In the genomic region with DNA sequence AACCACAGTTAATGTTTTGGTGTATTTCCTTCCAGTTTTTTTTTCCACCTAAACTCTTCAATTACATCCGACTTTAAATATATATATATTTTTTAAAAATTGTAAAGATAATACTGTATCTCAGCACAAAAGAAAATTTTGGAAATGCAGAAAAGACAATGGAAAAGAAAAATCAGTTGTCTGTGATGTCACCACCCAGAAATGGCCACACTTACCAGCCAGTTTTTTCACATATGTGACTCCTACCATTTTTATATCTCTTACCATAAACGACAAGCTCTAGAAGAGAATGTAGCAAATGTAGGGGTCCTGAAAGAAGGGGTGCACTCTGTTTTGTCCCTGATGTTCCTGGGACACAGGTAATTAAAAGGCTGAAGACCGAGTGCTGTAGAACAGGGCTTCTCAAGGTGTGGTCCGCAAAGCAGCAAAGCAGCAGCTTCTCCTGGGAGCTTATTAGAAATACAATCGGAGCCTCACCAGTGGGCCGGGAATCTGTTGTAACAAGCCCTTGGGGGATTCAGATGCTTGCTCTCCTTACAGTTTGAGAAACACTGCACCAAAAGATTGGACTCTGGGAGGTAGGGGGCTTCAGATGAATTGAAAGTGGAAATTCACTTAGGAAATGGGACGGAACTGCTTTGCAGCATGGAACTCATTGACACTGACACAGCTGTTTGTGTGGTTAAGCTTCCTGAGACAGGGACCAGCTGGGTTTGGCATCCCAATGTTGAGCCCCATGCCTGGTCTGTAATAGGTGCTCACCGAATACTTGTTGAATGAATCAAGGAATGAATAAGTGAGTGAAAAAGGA, we compare ENCODE assay signal across 14 cellular contexts. TPM values are rescaled to one million over a fixed set of nuclear protein-coding genes. Genes with fewer than 3 reads are reported as not detected.
DNase-seq lines count a peak whose midpoint lies in the region; ATAC-seq and TF ChIP-seq lines count a peak whose summit lies in the region.
"Had no signal": no experiment of that assay in that cellular context is flagged by ENCODE, and none has a peak within 500 bp of the region (broad histone marks: within the 10 kb centered on the region; RNA-seq: fewer than 3 reads in every experiment).

No MANE protein-coding gene starts in this region.

- no peak overlapping the region for H4K91ac ChIP-seq in trophoblast cell (ENCODE audit: low read depth, low read length)

- peak overlapping the region; percentile 80 for H3K27ac ChIP-seq in brain microvascular endothelial cell
- H3K27ac ChIP-seq in colonic mucosa = no peak overlapping the region
- H3K27ac ChIP-seq in trophoblast cell (ENCODE audit: low read depth, low read length) = no peak overlapping the region
- H3K27ac ChIP-seq: C4-2B had no signal

- no peak overlapping the region for H3K23ac ChIP-seq in trophoblast cell (ENCODE audit: low read length)

- no peak overlapping the region for H3K4ac ChIP-seq in trophoblast cell (ENCODE audit: low read depth, low read length)

- H3K4me3 ChIP-seq in brain microvascular endothelial cell (ENCODE audit: low read depth, low read length) (peak overlapping the region; percentile 12), colonic mucosa (no peak overlapping the region), trophoblast cell (ENCODE audit: low read depth, low read length) (no peak overlapping the region)
- H3K4me3 ChIP-seq: lung had no signal

- TF ChIP-seq CTCF in brain microvascular endothelial cell (IDR thresholded peaks at IDR 0.05; ENCODE audit: low read depth, low read length, missing control alignments) = no peak
- no peak for TF ChIP-seq CTCF in colonic mucosa (IDR thresholded peaks at IDR 0.05)

- in situ Hi-C loops in brain microvascular endothelial cell (cut with HindIII; ENCODE audit: low pct_ligation_motif_present, low sequenced_read_pairs) = no loop called here

- H3K14ac ChIP-seq in trophoblast cell (ENCODE audit: low read length) = no peak overlapping the region

- DNase-seq in AG20443 (ENCODE audit: low spot score) (peak; percentile 48), HT1080 (ENCODE audit: low read depth) (peak; percentile 37), brain microvascular endothelial cell (peak; percentile 53), iPS-NIHi7 (ENCODE audit: extremely low spot score) (peak; percentile 50), colonic mucosa (no peak), trophoblast cell (no peak), head of caudate nucleus (no peak)
- DNase-seq: NCI-H1417; NCI-H69; stimulated activated CD4-positive, alpha-beta T cell treated with anti-CD3 and anti-CD28 coated beads, Interleukin-4, amount 100 ng/mL, for 24 hours had no signal

- H3K79me2 ChIP-seq in trophoblast cell (ENCODE audit: control insufficient read depth, insufficient read depth, low read length, poor library complexity) = no peaks in the 10 kb centered on the region

- no peak overlapping the region for H3K4me2 ChIP-seq in trophoblast cell (ENCODE audit: low read length)

- no peak overlapping the region for H4K12ac ChIP-seq in trophoblast cell (ENCODE audit: low read depth, low read length)

- H3K79me1 ChIP-seq in trophoblast cell (ENCODE audit: low read length) = no peaks in the 10 kb centered on the region

- no peak overlapping the region for H2BK120ac ChIP-seq in trophoblast cell (ENCODE audit: insufficient read depth, low read length, poor library complexity)

- no peak overlapping the region for H2AFZ ChIP-seq in trophoblast cell (ENCODE audit: insufficient read depth, low read length, poor library complexity)

- H3K4me1 ChIP-seq in colonic mucosa = no peaks in the 10 kb centered on the region
- H3K4me1 ChIP-seq in trophoblast cell (ENCODE audit: control insufficient read depth in 1 of 2, insufficient read depth in 2 of 2, low read length in 2 of 2) = no peaks in the 10 kb centered on the region

- H2BK12ac ChIP-seq in trophoblast cell (ENCODE audit: low read length) = no peak overlapping the region

- H3K27me3 ChIP-seq in brain microvascular endothelial cell (replicated peaks) = no peaks in the 10 kb centered on the region
- H3K27me3 ChIP-seq in colonic mucosa = no peaks in the 10 kb centered on the region
- H3K27me3 ChIP-seq in trophoblast cell (ENCODE audit: insufficient read depth, low read length) = no peaks in the 10 kb centered on the region

- intact Hi-C loops in colonic mucosa (cut with DNase I) (no loop called here), head of caudate nucleus (cut with DNase I) (no loop called here)

- no CpG with 5 or more reads among the region's 8 CpGs for WGBS in trophoblast cell (ENCODE audit: extremely low coverage, insufficient coverage, insufficient read length)

- H2BK5ac ChIP-seq in trophoblast cell (ENCODE audit: low read depth, low read length, poor library complexity) = no peak overlapping the region

- H3K18ac ChIP-seq in trophoblast cell (ENCODE audit: low read length) = no peak overlapping the region

- no peak for ATAC-seq in GM21717 (IDR thresholded peaks at IDR 0.05; ENCODE audit: unreplicated experiment)
- ATAC-seq: activated T-helper 17 cell treated with anti-CD3 and anti-CD28 coated beads, Interleukin-2, amount 50 U/mL, for 72 hours had no signal

- H3K9ac ChIP-seq in colonic mucosa (ENCODE audit: low read depth in 2 of 2, low read length in 2 of 2) (no peak overlapping the region), trophoblast cell (ENCODE audit: low read length) (no peak overlapping the region)

- no peak overlapping the region for H4K8ac ChIP-seq in trophoblast cell (ENCODE audit: low read depth, low read length)

- no peak overlapping the region for H2AK5ac ChIP-seq in trophoblast cell (ENCODE audit: low read length)

- H3K9me3 ChIP-seq in colonic mucosa (no peaks in the 10 kb centered on the region), trophoblast cell (ENCODE audit: insufficient read depth, low read depth, low read length) (no peaks in the 10 kb centered on the region)

- no peaks in the 10 kb centered on the region for H3K36me3 ChIP-seq in brain microvascular endothelial cell (replicated peaks)
- no peaks in the 10 kb centered on the region for H3K36me3 ChIP-seq in colonic mucosa
- H3K36me3 ChIP-seq in trophoblast cell (ENCODE audit: control insufficient read depth in 1 of 2, insufficient read depth in 2 of 2, low read length in 2 of 2) = no peaks in the 10 kb centered on the region

RNA-seq across cellular contexts. Expression of a gene that starts 44.1 kb away (rescaled TPM):
- not detected in 2 replicates for total RNA-seq in HT1080 (2014; rRNA removed; shearing (Covaris generic))
- polyA plus RNA-seq in HT1080 (2015; cell fraction: cytosol; rRNA removed) = not detected in 2 replicates
- polyA plus RNA-seq in HT1080 (2015; cell fraction: nucleus; rRNA removed) = not detected in 2 replicates
- 1 to 10 TPM; 1.6 to 1.7 TPM for total RNA-seq in colonic mucosa
- 12.5 and 12.7 TPM in 2 replicates for polyA plus RNA-seq in trophoblast cell (2013)
- total RNA-seq: activated T-helper 17 cell treated with anti-CD3 and anti-CD28 coated beads, Interleukin-2, amount 50 U/mL, for 72 hours had no signal

Comparison
In these comparisons a context has a peak if more than half of its experiments do, and no peak if none do; other contexts are left out.
1. DNase-seq: peak in AG20443 (single experiment), HT1080 (single experiment), brain microvascular endothelial cell (single experiment) and iPS-NIHi7 (single experiment); none in colonic mucosa (single experiment), trophoblast cell (0 of 2) and head of caudate nucleus (0 of 42).